Comparison of ENCODE assay signal across 1 cellular context in genomic region chr6:44387346-44388134, GRCh38.
TF ChIP-seq lines count a peak whose summit lies in the region.

CDC5L (plus strand) TSS chr6:44387706; CDS start chr6:44387824, 118 bp downstream.

TF ChIP-seq in K562, 482 proteins besides CTCF, POLR2A, EP300 and RAD21 (continued from another document and continues in another):
- TF ChIP-seq CUX1 (CRISPR knock-in tag; IDR thresholded peaks at IDR 0.05) (no peak), CBX5 (IDR thresholded peaks at IDR 0.05; ENCODE audit: borderline replicate concordance, low read depth) (no peak), CHD2 (IDR thresholded peaks at IDR 0.05; ENCODE audit: low read depth, low read length) (peak; percentile 99), ELF4 (CRISPR knock-in tag; IDR thresholded peaks at IDR 0.05) (no peak; the same call in 1 of the 2 replicates), RCOR1 (IDR thresholded peaks at IDR 0.05; ENCODE audit: borderline replicate concordance in 1 of 2, low read depth in 2 of 2, low read length in 2 of 2) (no peak), NCOR1 (IDR thresholded peaks at IDR 0.05) (no peak), ELF1 (tag; IDR thresholded peaks at IDR 0.05) (0 out of 2 replicates have a peak, but pooled peaks have one; percentile 57), ILK (tag; IDR thresholded peaks at IDR 0.05; ENCODE audit: borderline replicate concordance, low read depth) (no peak), TSC22D4 (tag; IDR thresholded peaks at IDR 0.05) (no peak), TFAP4 (CRISPR knock-in tag; IDR thresholded peaks at IDR 0.05; ENCODE audit: borderline replicate concordance) (peak; percentile 96), PHB2 (IDR thresholded peaks at IDR 0.05; ENCODE audit: low read depth) (no peak), MAZ (CRISPR knock-in tag; conservative IDR thresholded peaks at IDR 0.05 in 1 of 2, IDR thresholded peaks at IDR 0.05 in 1 of 2) (peak; percentile 82 to 92), ZNF133 (CRISPR knock-in tag; IDR thresholded peaks at IDR 0.05) (no peak), PHB (CRISPR knock-in tag; IDR thresholded peaks at IDR 0.05) (no peak), CBFB (CRISPR knock-in tag; IDR thresholded peaks at IDR 0.05) (no peak), ZBTB49 (CRISPR knock-in tag; IDR thresholded peaks at IDR 0.05; ENCODE audit: borderline replicate concordance) (no peak), HMGN3 (IDR thresholded peaks at IDR 0.05; ENCODE audit: borderline replicate concordance, extremely low read depth, insufficient read length, low read depth, low read length) (peak; percentile 24), ZNF511 (CRISPR knock-in tag; IDR thresholded peaks at IDR 0.05) (peak; percentile 88), ZNF717 (CRISPR knock-in tag; IDR thresholded peaks at IDR 0.05) (no peak), MEF2A (IDR thresholded peaks at IDR 0.05; ENCODE audit: control insufficient read depth, low read depth, low read length) (no peak), ZNF263 (CRISPR knock-in tag; IDR thresholded peaks at IDR 0.05; ENCODE audit: borderline replicate concordance) (peak; percentile 61), GATAD2B (IDR thresholded peaks at IDR 0.05; ENCODE audit: borderline replicate concordance) (no peak), ELK1 (CRISPR knock-in tag; IDR thresholded peaks at IDR 0.05) (no peak), ZNF436 (CRISPR knock-in tag; IDR thresholded peaks at IDR 0.05) (no peak), PYGO2 (tag; IDR thresholded peaks at IDR 0.05) (no peak), ZBTB17 (CRISPR knock-in tag; IDR thresholded peaks at IDR 0.05) (peak; percentile 86), HNRNPUL1 (IDR thresholded peaks at IDR 0.05; ENCODE audit: low read length) (no peak), RFX5 (IDR thresholded peaks at IDR 0.05; ENCODE audit: low read depth, low read length) (no peak; the same call in 1 of the 2 replicates), JUN (IDR thresholded peaks at IDR 0.05; ENCODE audit: borderline replicate concordance, low read depth, low read length) (peak; percentile 80), JUN (CRISPR knock-in tag; IDR thresholded peaks at IDR 0.05; ENCODE audit: borderline replicate concordance) (peak; percentile 85; the same call in 1 of the 2 replicates), FOXJ2 (tag; IDR thresholded peaks at IDR 0.05) (peak; percentile 79), ZNF431 (CRISPR knock-in tag; IDR thresholded peaks at IDR 0.05) (peak; percentile 43; the same call in 1 of the 2 replicates), NR4A1 (CRISPR knock-in tag; IDR thresholded peaks at IDR 0.05) (peak; percentile 92), NR4A1 (tag; IDR thresholded peaks at IDR 0.05) (no peak), SRF (CRISPR knock-in tag; IDR thresholded peaks at IDR 0.05) (no peak; a peak in 1 of 4 replicates), MEF2D (tag; conservative IDR thresholded peaks at IDR 0.05; ENCODE audit: low read depth) (no peak), RBM22 (IDR thresholded peaks at IDR 0.05; ENCODE audit: low read depth, low read length, poor library complexity, severe bottlenecking) (no peak), NRF1 (conservative IDR thresholded peaks at IDR 0.05 in 1 of 2, IDR thresholded peaks at IDR 0.05 in 1 of 2) (peak; percentile 99)
- TF ChIP-seq, protein P1, sequence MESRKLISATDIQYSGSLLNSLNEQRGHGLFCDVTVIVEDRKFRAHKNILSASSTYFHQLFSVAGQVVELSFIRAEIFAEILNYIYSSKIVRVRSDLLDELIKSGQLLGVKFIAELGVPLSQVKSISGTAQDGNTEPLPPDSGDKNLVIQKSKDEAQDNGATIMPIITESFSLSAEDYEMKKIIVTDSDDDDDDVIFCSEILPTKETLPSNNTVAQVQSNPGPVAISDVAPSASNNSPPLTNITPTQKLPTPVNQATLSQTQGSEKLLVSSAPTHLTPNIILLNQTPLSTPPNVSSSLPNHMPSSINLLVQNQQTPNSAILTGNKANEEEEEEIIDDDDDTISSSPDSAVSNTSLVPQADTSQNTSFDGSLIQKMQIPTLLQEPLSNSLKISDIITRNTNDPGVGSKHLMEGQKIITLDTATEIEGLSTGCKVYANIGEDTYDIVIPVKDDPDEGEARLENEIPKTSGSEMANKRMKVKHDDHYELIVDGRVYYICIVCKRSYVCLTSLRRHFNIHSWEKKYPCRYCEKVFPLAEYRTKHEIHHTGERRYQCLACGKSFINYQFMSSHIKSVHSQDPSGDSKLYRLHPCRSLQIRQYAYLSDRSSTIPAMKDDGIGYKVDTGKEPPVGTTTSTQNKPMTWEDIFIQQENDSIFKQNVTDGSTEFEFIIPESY (CRISPR knock-in tag; IDR thresholded peaks at IDR 0.05) = peak; percentile 41; the same call in 1 of the 2 replicates
- TF ChIP-seq, protein P2, sequence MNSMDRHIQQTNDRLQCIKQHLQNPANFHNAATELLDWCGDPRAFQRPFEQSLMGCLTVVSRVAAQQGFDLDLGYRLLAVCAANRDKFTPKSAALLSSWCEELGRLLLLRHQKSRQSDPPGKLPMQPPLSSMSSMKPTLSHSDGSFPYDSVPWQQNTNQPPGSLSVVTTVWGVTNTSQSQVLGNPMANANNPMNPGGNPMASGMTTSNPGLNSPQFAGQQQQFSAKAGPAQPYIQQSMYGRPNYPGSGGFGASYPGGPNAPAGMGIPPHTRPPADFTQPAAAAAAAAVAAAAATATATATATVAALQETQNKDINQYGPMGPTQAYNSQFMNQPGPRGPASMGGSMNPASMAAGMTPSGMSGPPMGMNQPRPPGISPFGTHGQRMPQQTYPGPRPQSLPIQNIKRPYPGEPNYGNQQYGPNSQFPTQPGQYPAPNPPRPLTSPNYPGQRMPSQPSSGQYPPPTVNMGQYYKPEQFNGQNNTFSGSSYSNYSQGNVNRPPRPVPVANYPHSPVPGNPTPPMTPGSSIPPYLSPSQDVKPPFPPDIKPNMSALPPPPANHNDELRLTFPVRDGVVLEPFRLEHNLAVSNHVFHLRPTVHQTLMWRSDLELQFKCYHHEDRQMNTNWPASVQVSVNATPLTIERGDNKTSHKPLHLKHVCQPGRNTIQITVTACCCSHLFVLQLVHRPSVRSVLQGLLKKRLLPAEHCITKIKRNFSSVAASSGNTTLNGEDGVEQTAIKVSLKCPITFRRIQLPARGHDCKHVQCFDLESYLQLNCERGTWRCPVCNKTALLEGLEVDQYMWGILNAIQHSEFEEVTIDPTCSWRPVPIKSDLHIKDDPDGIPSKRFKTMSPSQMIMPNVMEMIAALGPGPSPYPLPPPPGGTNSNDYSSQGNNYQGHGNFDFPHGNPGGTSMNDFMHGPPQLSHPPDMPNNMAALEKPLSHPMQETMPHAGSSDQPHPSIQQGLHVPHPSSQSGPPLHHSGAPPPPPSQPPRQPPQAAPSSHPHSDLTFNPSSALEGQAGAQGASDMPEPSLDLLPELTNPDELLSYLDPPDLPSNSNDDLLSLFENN (IDR thresholded peaks at IDR 0.05; ENCODE audit: low read depth in 2 of 2, low read length in 2 of 2) = 0 out of 4 replicates have a peak, but pooled peaks of 1 of the 2 experiments have one; percentile 59
- TF ChIP-seq, protein P3, sequence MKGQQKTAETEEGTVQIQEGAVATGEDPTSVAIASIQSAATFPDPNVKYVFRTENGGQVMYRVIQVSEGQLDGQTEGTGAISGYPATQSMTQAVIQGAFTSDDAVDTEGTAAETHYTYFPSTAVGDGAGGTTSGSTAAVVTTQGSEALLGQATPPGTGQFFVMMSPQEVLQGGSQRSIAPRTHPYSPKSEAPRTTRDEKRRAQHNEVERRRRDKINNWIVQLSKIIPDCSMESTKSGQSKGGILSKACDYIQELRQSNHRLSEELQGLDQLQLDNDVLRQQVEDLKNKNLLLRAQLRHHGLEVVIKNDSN (CRISPR knock-in tag; IDR thresholded peaks at IDR 0.05) = peak; percentile 69; the same call in 1 of the 2 replicates
- TF ChIP-seq, protein P4, sequence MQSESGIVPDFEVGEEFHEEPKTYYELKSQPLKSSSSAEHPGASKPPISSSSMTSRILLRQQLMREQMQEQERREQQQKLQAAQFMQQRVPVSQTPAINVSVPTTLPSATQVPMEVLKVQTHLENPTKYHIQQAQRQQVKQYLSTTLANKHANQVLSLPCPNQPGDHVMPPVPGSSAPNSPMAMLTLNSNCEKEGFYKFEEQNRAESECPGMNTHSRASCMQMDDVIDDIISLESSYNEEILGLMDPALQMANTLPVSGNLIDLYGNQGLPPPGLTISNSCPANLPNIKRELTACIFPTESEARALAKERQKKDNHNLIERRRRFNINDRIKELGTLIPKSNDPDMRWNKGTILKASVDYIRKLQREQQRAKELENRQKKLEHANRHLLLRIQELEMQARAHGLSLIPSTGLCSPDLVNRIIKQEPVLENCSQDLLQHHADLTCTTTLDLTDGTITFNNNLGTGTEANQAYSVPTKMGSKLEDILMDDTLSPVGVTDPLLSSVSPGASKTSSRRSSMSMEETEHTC (IDR thresholded peaks at IDR 0.05) = no peak
- TF ChIP-seq, protein P5, sequence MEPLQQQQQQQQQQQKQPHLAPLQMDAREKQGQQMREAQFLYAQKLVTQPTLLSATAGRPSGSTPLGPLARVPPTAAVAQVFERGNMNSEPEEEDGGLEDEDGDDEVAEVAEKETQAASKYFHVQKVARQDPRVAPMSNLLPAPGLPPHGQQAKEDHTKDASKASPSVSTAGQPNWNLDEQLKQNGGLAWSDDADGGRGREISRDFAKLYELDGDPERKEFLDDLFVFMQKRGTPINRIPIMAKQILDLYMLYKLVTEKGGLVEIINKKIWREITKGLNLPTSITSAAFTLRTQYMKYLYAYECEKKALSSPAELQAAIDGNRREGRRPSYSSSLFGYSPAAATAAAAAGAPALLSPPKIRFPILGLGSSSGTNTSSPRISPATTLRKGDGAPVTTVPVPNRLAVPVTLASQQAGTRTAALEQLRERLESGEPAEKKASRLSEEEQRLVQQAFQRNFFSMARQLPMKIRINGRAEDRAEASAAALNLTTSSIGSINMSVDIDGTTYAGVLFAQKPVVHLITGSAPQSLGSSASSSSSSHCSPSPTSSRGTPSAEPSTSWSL (CRISPR knock-in tag; IDR thresholded peaks at IDR 0.05; ENCODE audit: borderline replicate concordance) = peak; percentile 94; the same call in 1 of the 2 replicates
